17 cellular contexts compared by ENCODE assay signal in the genomic region with DNA sequence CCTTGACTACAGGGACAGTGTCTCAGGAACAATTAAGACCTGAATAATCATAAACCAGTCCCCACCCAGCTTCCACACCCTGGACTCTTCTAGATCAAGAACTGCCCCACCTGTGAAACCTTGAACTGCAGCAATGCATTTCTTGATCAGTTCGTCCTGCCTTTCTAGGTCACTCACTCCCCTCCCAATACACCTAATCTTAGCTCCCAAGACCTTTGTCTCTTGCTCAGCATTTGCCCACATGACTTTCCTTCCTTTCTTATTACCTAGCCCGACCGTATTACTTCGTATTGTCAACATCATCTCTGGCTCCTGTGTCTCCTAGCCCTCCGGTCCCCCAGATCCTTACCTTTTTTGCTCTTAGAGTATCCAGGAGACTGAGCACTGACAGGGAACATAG.
"Had no signal": no experiment of that assay in that cellular context is flagged by ENCODE, and none has a peak within 500 bp of the region (broad histone marks: within the 10 kb centered on the region; RNA-seq: fewer than 3 reads in every experiment).

No MANE protein-coding gene starts in this region.

- H3K27me3 ChIP-seq: adrenal gland, esophagus muscularis mucosa, right atrium auricular region had no signal

- H3K36me3 Mint-ChIP-seq: brain; stimulated activated naive B cell treated with anti-CD40 and anti-IgM and Interleukin-4, amounts not matched to agents 10 μg/mL and 1 μg/mL and 100 μg/mL, for 72 hours had no signal

- DNase-seq: activated CD4-positive, alpha-beta T cell treated with anti-CD3 and anti-CD28 coated beads for 4 hours; activated CD8-positive, alpha-beta memory T cell treated with anti-CD3 and anti-CD28 coated beads, Interleukin-2, amount 50 U/mL, for 4 hours; activated CD8-positive, alpha-beta T cell treated with anti-CD3 and anti-CD28 coated beads for 36 hours; activated naive CD4-positive, alpha-beta T cell; adrenal gland; glutamatergic neuron; left ventricle myocardium inferior; naive thymus-derived CD4-positive, alpha-beta T cell; posterior cingulate gyrus; stimulated activated naive B cell treated with anti-CD40 and anti-IgM and Interleukin-4, amounts not matched to agents 10 μg/mL and 1 μg/mL and 100 μg/mL, for 72 hours; trophoblast cell; WERI-Rb-1 had no signal

- H3K27ac ChIP-seq: adrenal gland, esophagus muscularis mucosa, left ventricle myocardium inferior, right atrium auricular region, skin epidermis, WERI-Rb-1 had no signal

- H3K9me3 ChIP-seq: adrenal gland, esophagus muscularis mucosa, left ventricle myocardium inferior, right atrium auricular region had no signal

- H3K4me1 ChIP-seq: right atrium auricular region had no signal

- ATAC-seq: activated CD8-positive, alpha-beta T cell treated with anti-CD3 and anti-CD28 coated beads for 36 hours; naive thymus-derived CD4-positive, alpha-beta T cell; stimulated activated naive B cell treated with anti-CD40 and anti-IgM and Interleukin-4, amounts not matched to agents 10 μg/mL and 1 μg/mL and 100 μg/mL, for 72 hours had no signal

- H3K27ac Mint-ChIP-seq: activated CD8-positive, alpha-beta T cell treated with anti-CD3 and anti-CD28 coated beads for 36 hours; dendritic cell treated with granulocyte-macrophage colony-stimulating factor and Interleukin-4, amounts not matched to agents 40 ng/mL and 50 ng/mL, for 4 days; naive thymus-derived CD4-positive, alpha-beta T cell; stimulated activated naive B cell treated with anti-CD40 and anti-IgM and Interleukin-4, amounts not matched to agents 10 μg/mL and 1 μg/mL and 100 μg/mL, for 72 hours had no signal

- H3K4me3 Mint-ChIP-seq: activated CD8-positive, alpha-beta T cell treated with anti-CD3 and anti-CD28 coated beads for 36 hours; dendritic cell treated with granulocyte-macrophage colony-stimulating factor and Interleukin-4, amounts not matched to agents 40 ng/mL and 50 ng/mL, for 4 days; naive thymus-derived CD4-positive, alpha-beta T cell; stimulated activated naive B cell treated with anti-CD40 and anti-IgM and Interleukin-4, amounts not matched to agents 10 μg/mL and 1 μg/mL and 100 μg/mL, for 72 hours had no signal

- H3K36me3 ChIP-seq: adrenal gland, esophagus muscularis mucosa, left ventricle myocardium inferior, right atrium auricular region, WERI-Rb-1 had no signal

- H3K9me3 Mint-ChIP-seq: dendritic cell treated with granulocyte-macrophage colony-stimulating factor and Interleukin-4, amounts not matched to agents 40 ng/mL and 50 ng/mL, for 4 days had no signal

- H3K4me3 ChIP-seq: adrenal gland, esophagus muscularis mucosa, left ventricle myocardium inferior, right atrium auricular region, skin epidermis had no signal
